18 cellular contexts compared by ENCODE assay signal in genomic region chr13:20873348-20873747, GRCh38. TPM values are rescaled to one million over a fixed set of nuclear protein-coding genes. Genes with fewer than 3 reads are reported as not detected.
DNase-seq lines count a peak whose midpoint lies in the region; ATAC-seq and TF ChIP-seq lines count a peak whose summit lies in the region.
"Had no signal": no experiment of that assay in that cellular context is flagged by ENCODE, and none has a peak within 500 bp of the region (broad histone marks: within the 10 kb centered on the region; RNA-seq: fewer than 3 reads in every experiment).

No MANE protein-coding gene starts in this region.

- peaks cover 12% of the 10 kb centered on the region for H3K36me3 Mint-ChIP-seq in activated CD4-positive, alpha-beta T cell treated with anti-CD3 and anti-CD28 coated beads, Interleukin-2, amount 10 ng/mL, durations not matched to agents 24 days and 14 days (ENCODE audit: low read depth)

- peaks cover 16% of the 10 kb centered on the region for H3K4me1 Mint-ChIP-seq in activated CD4-positive, alpha-beta T cell treated with anti-CD3 and anti-CD28 coated beads, Interleukin-2, amount 10 ng/mL, durations not matched to agents 24 days and 14 days

- 66 to 70% methylated on average over 3 of the region's 3 CpGs for WGBS in heart right ventricle, 2 donors

- peaks cover 7% of the 10 kb centered on the region for H3K9me3 Mint-ChIP-seq in activated CD4-positive, alpha-beta T cell treated with anti-CD3 and anti-CD28 coated beads, Interleukin-2, amount 10 ng/mL, durations not matched to agents 24 days and 14 days

- no peaks in the 10 kb centered on the region for H3K36me3 ChIP-seq in heart right ventricle
- H3K36me3 ChIP-seq: gastrocnemius medialis, left ventricle myocardium inferior, tibial nerve had no signal

- H3K27me3 Mint-ChIP-seq in activated CD4-positive, alpha-beta T cell treated with anti-CD3 and anti-CD28 coated beads, Interleukin-2, amount 10 ng/mL, durations not matched to agents 24 days and 14 days: no peaks in the 10 kb centered on the region
- H3K27me3 Mint-ChIP-seq: activated CD8-positive, alpha-beta T cell treated with anti-CD3 and anti-CD28 coated beads for 36 hours had no signal

- H3K4me3 ChIP-seq in fibroblast of mammary gland (ENCODE audit: control insufficient read depth, low read depth, low read length): no peak overlapping the region
- no peak overlapping the region for H3K4me3 ChIP-seq in heart right ventricle
- H3K4me3 ChIP-seq: A549, gastrocnemius medialis, left ventricle myocardium inferior, tibial nerve had no signal

- no peak overlapping the region for H3K27ac ChIP-seq in heart right ventricle
- H3K27ac ChIP-seq: A549, gastrocnemius medialis, left ventricle myocardium inferior, tibial nerve had no signal

- intact Hi-C loops in activated CD4-positive, alpha-beta T cell treated with anti-CD3 and anti-CD28 coated beads, Interleukin-2, amount 10 ng/mL, durations not matched to agents 24 days and 14 days (cut with micrococcal nuclease): no loop called here
- intact Hi-C loops in heart right ventricle (cut with DNase I): no loop called here

- peak overlapping the region; percentile 41 for H3K27ac Mint-ChIP-seq in activated CD4-positive, alpha-beta T cell treated with anti-CD3 and anti-CD28 coated beads, Interleukin-2, amount 10 ng/mL, durations not matched to agents 24 days and 14 days
- H3K27ac Mint-ChIP-seq: activated CD8-positive, alpha-beta T cell treated with anti-CD3 and anti-CD28 coated beads for 36 hours had no signal

- H3K9me3 ChIP-seq in heart right ventricle: peaks cover 0 to 7% (median 0%) of the 10 kb centered on the region in 11 donors
- H3K9me3 ChIP-seq: A549, gastrocnemius medialis, left ventricle myocardium inferior had no signal

- no peak for TF ChIP-seq CTCF in fibroblast of mammary gland (conservative IDR thresholded peaks at IDR 0.05; ENCODE audit: control insufficient read depth, insufficient read depth, low read depth, low read length)
- TF ChIP-seq CTCF in heart right ventricle (IDR thresholded peaks at IDR 0.05): no peak

- ATAC-seq in SK-N-SH treated with all-trans-retinoic acid at 6 μM for 48 hours: peak; percentile 64
- no peak for ATAC-seq in HG02759 (IDR thresholded peaks at IDR 0.05; ENCODE audit: unreplicated experiment)
- ATAC-seq in heart right ventricle: no peak
- ATAC-seq: A549; activated CD8-positive, alpha-beta T cell treated with anti-CD3 and anti-CD28 coated beads for 36 hours; gastrocnemius medialis had no signal

- H3K4me3 Mint-ChIP-seq in activated CD4-positive, alpha-beta T cell treated with anti-CD3 and anti-CD28 coated beads, Interleukin-2, amount 10 ng/mL, durations not matched to agents 24 days and 14 days: no peak overlapping the region
- H3K4me3 Mint-ChIP-seq: activated CD8-positive, alpha-beta T cell treated with anti-CD3 and anti-CD28 coated beads for 36 hours; neural crest cell had no signal

- no peaks in the 10 kb centered on the region for H3K27me3 ChIP-seq in heart right ventricle
- H3K27me3 ChIP-seq: gastrocnemius medialis, tibial nerve had no signal

- DNase-seq in activated CD4-positive, alpha-beta T cell treated with anti-CD3 and anti-CD28 coated beads, Interleukin-2, amount 10 ng/mL, durations not matched to agents 24 days and 14 days: no peak
- DNase-seq in activated CD4-positive, alpha-beta T cell treated with anti-CD3 and anti-CD28 coated beads, Interleukin-2, amount 50 U/mL, for 1 hour: no peak
- DNase-seq in fibroblast of mammary gland (ENCODE audit: low read depth) (peak; percentile 76), anterior cingulate cortex (lab: John Stamatoyannopoulos, UW) (no peak), heart right ventricle (no peak), occipital lobe (lab: John Stamatoyannopoulos, UW) (no peak)
- DNase-seq: activated CD8-positive, alpha-beta T cell treated with anti-CD3 and anti-CD28 coated beads for 36 hours; activated gamma-delta T cell treated with Interleukin-2 at 50 U/mL for 16 hours; DMS53; gastrocnemius medialis; Karpas-422; left ventricle myocardium inferior; OCI-M1 had no signal

- peaks cover 0 to 29% (median 12%) of the 10 kb centered on the region in 9 donors for H3K4me1 ChIP-seq in heart right ventricle
- H3K4me1 ChIP-seq: A549 had no signal

TF ChIP-seq in SK-N-SH treated with all-trans-retinoic acid at 6 μM for 48 hours, 23 proteins besides CTCF, POLR2A, EP300 and RAD21 (continues in another document):
- TF ChIP-seq PATZ1 (CRISPR knock-in tag; IDR thresholded peaks at IDR 0.05; ENCODE audit: borderline replicate concordance) (no peak), ZNF70 (CRISPR knock-in tag; IDR thresholded peaks at IDR 0.05) (no peak), GLIS3 (CRISPR knock-in tag; IDR thresholded peaks at IDR 0.05) (no peak), ISL1 (CRISPR knock-in tag; IDR thresholded peaks at IDR 0.05) (no peak), ZFP30 (CRISPR knock-in tag; IDR thresholded peaks at IDR 0.05) (no peak), CSRNP3 (CRISPR knock-in tag; IDR thresholded peaks at IDR 0.05) (no peak), TCF4 (CRISPR knock-in tag; IDR thresholded peaks at IDR 0.05; ENCODE audit: borderline replicate concordance) (no peak), RARB (CRISPR knock-in tag; IDR thresholded peaks at IDR 0.05) (no peak), TSHZ2 (CRISPR knock-in tag; IDR thresholded peaks at IDR 0.05) (no peak), PPARA (CRISPR knock-in tag; IDR thresholded peaks at IDR 0.05; ENCODE audit: borderline replicate concordance) (no peak), OSR1 (CRISPR knock-in tag; IDR thresholded peaks at IDR 0.05) (no peak), ZNF565 (CRISPR knock-in tag; conservative IDR thresholded peaks at IDR 0.05; ENCODE audit: low read depth) (no peak)

RNA-seq across cellular contexts. Expression of gene XPO4, which starts 29.2 kb away (rescaled TPM):
- total RNA-seq in activated CD4-positive, alpha-beta T cell treated with anti-CD3 and anti-CD28 coated beads, Interleukin-2, amount 10 ng/mL, durations not matched to agents 24 days and 14 days: 32.5 and 34.8 TPM in 2 replicates
- total RNA-seq in heart right ventricle: 10 to 100 TPM; 13.6 to 68.1 (median 38.7) TPM
- polyA plus RNA-seq in heart right ventricle: 1 to 10 TPM; 3.5 to 5.7 TPM
- 33.7 TPM for total RNA-seq in occipital lobe
